ENCODE assay signal across 14 cellular contexts in the genomic region with DNA sequence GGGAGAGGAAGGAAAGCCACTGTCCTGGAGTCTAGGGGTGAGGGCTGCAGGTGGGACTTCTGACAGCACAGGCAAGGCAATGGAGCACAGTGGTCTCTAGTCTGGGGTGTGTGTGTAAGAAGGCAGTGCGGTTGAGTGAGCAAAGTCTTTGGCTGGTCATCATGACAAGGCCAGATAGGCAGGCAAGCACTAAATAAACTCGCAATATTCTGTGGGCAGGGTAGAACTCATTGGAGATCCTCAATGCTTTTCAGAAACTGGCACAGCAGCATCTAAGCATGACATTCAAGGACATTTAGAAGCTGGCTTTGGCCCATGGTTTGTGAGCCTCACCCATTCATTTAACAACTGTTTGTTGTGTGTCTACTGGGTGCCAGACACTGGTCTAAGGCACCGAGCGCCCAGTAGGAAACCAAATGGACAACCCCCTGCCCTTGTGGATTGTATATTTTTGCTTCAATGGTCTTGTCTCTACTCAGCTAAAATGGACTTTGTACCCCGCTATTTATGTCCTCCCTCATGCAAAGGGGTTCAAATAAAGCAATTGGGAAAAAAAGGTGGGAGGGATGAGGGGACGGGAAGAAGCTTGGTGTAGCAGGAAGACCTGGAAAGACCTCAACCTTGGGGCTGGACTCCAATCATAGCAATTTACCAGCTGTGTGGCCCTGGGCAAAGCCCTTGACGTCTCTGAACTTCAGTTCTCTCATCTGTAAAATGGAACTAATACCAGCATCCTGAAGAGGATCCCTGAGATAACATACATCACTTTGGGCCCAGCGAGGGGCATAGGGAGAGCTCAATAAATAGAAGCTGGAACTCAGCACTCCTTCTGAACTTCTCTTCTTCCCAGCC.
"Had no signal": no experiment of that assay in that cellular context is flagged by ENCODE, and none has a peak within 500 bp of the region (broad histone marks: within the 10 kb centered on the region; RNA-seq: fewer than 3 reads in every experiment).

No MANE protein-coding gene starts in this region.

- H3K27ac ChIP-seq: ascending aorta, cardiac muscle cell, left ventricle myocardium inferior, ovary, tibial artery had no signal

- H3K4me3 ChIP-seq: ascending aorta, cardiac muscle cell, left ventricle myocardium inferior, ovary, tibial artery had no signal

- H3K27me3 Mint-ChIP-seq: stimulated activated naive B cell treated with anti-CD40 and anti-IgM and Interleukin-4, amounts not matched to agents 10 μg/mL and 1 μg/mL and 100 μg/mL, for 72 hours; T-cell had no signal

- H3K4me3 Mint-ChIP-seq: endodermal cell; stimulated activated naive B cell treated with anti-CD40 and anti-IgM and Interleukin-4, amounts not matched to agents 10 μg/mL and 1 μg/mL and 100 μg/mL, for 72 hours; T-cell had no signal

- ATAC-seq: stimulated activated naive B cell treated with anti-CD40 and anti-IgM and Interleukin-4, amounts not matched to agents 10 μg/mL and 1 μg/mL and 100 μg/mL, for 72 hours; T-cell had no signal

- H3K4me1 Mint-ChIP-seq: endodermal cell; stimulated activated naive B cell treated with anti-CD40 and anti-IgM and Interleukin-4, amounts not matched to agents 10 μg/mL and 1 μg/mL and 100 μg/mL, for 72 hours; T-cell had no signal

- H3K27me3 ChIP-seq: ascending aorta, cardiac muscle cell, ovary, tibial artery had no signal

- H3K27ac Mint-ChIP-seq: endodermal cell; stimulated activated naive B cell treated with anti-CD40 and anti-IgM and Interleukin-4, amounts not matched to agents 10 μg/mL and 1 μg/mL and 100 μg/mL, for 72 hours had no signal

- H3K36me3 ChIP-seq: ovary had no signal

- H3K9me3 ChIP-seq: ascending aorta, left ventricle myocardium inferior, ovary, tibial artery had no signal

- DNase-seq: activated CD4-positive, alpha-beta T cell treated with anti-CD3 and anti-CD28 coated beads for 1 hour; activated CD4-positive, alpha-beta T cell treated with anti-CD3 and anti-CD28 coated beads, Interleukin-2, amount 50 U/mL, for 4 hours; activated naive CD4-positive, alpha-beta T cell; activated T-cell treated with anti-CD3 and anti-CD28 coated beads for 4 hours; endodermal cell; left ventricle myocardium inferior; mesendoderm; ovary; stimulated activated naive B cell treated with anti-CD40 and anti-IgM and Interleukin-4, amounts not matched to agents 10 μg/mL and 1 μg/mL and 100 μg/mL, for 72 hours; T-cell; T1000; tibial artery had no signal

- H3K9me3 Mint-ChIP-seq: stimulated activated naive B cell treated with anti-CD40 and anti-IgM and Interleukin-4, amounts not matched to agents 10 μg/mL and 1 μg/mL and 100 μg/mL, for 72 hours; T-cell had no signal
